In the genomic region with DNA sequence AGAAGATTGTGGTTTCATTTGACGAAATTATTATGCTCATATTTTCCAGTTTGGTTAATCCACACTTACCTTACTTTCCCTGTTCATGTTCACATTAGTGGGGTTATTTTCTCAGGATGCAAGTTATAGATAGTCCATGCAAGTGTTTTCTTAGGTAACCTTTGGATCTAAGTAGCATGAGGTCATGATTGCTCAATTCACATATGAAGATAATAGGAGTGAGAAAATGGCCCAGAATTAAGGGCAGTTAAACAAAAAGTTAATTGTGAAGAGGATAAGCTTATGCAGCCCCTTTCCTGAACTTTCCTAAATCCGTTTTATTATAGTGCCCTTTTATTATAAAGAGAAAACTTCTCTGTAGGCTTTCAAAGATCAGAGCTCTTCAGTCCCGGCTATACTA, we compare ENCODE assay signal across 21 cellular contexts.
DNase-seq lines count a peak whose midpoint lies in the region; ATAC-seq, FAIRE-seq and TF ChIP-seq lines count a peak whose summit lies in the region.
"Had no signal": no experiment of that assay in that cellular context is flagged by ENCODE, and none has a peak within 500 bp of the region (broad histone marks: within the 10 kb centered on the region; RNA-seq: fewer than 3 reads in every experiment).

No MANE protein-coding gene starts in this region.

- POLR2A ChIA-PET in K562 (lab: Yijun Ruan, JAX), result no interaction called here

- H3K9me1 ChIP-seq in K562 (ENCODE audit: control insufficient read depth, insufficient read depth, low read length), result no peaks in the 10 kb centered on the region

- no peaks in the 10 kb centered on the region for H3K9me2 ChIP-seq in Karpas-422 (replicated peaks; ENCODE audit: insufficient read depth, low read length)

- TF ChIP-seq EP300 in K562 (IDR thresholded peaks at IDR 0.05; ENCODE audit: low read length), result no peak

- TF ChIP-seq POLR2A in K562 (conservative IDR thresholded peaks at IDR 0.05), result no peak

- in situ Hi-C loops in K562 (cut with MboI), result no loop called here

- peak overlapping the region; percentile 4 for H3K4me2 ChIP-seq in Karpas-422 (ENCODE audit: low read depth, low read length, poor library complexity, severe bottlenecking)
- H3K4me2 ChIP-seq in K562 (ENCODE audit: insufficient read depth, low read length), result no peak overlapping the region
- H3K4me2 ChIP-seq: GM23338 had no signal

- H3K4me1 ChIP-seq in left ventricle myocardium inferior, result no peaks in the 10 kb centered on the region
- H3K4me1 ChIP-seq in right atrium auricular region, result no peaks in the 10 kb centered on the region
- peaks cover 47% of the 10 kb centered on the region for H3K4me1 ChIP-seq in Karpas-422 (ENCODE audit: low read length)
- peaks cover 3 to 13% of the 10 kb centered on the region in 2 experiments; a peak in 2 of 5 replicates for H3K4me1 ChIP-seq in K562 (replicated peaks in 1 of 2; ENCODE audit: control insufficient read depth in 2 of 2, insufficient read depth in 2 of 2, low read length in 2 of 2)

- WGBS in K562 (ENCODE audit: insufficient coverage, low coverage, missing lambda C conversion rate), result 31% methylated on average over 3 of the region's 3 CpGs

- intact Hi-C loops in left ventricle myocardium inferior (cut with micrococcal nuclease), result no loop called here
- intact Hi-C loops in K562 (cut with micrococcal nuclease), result no loop called here

- FAIRE-seq in K562 (lab: Jason Lieb, UNC), result no peak
- FAIRE-seq: A204.1, D721Med, G401.6, GM12891, HepG2, HTR-8/SVneo had no signal

- TF ChIP-seq RAD21 in K562 (CRISPR knock-in tag; conservative IDR thresholded peaks at IDR 0.05 in 1 of 2, IDR thresholded peaks at IDR 0.05 in 1 of 2), result no peak

- ATAC-seq in K562 (no peak), HG03097 (IDR thresholded peaks at IDR 0.05; ENCODE audit: low FRiP score, unreplicated experiment) (no peak), HG03139 (IDR thresholded peaks at IDR 0.05; ENCODE audit: unreplicated experiment) (no peak)
- ATAC-seq: GM23338, HepG2 had no signal

- H3K9ac ChIP-seq in Karpas-422 (ENCODE audit: low read length), result no peak overlapping the region
- H3K9ac ChIP-seq in K562 (ENCODE audit: insufficient read depth in 1 of 2, low read depth in 2 of 2, low read length in 2 of 2), result no peak overlapping the region

- CTCF ChIA-PET in K562 (lab: Yijun Ruan, JAX; ENCODE audit: low intra/inter-chr PET ratio), result no interaction called here

- H3K36me3 ChIP-seq in left ventricle myocardium inferior (no peaks in the 10 kb centered on the region), right atrium auricular region (no peaks in the 10 kb centered on the region), Karpas-422 (ENCODE audit: insufficient read depth, low read length) (no peaks in the 10 kb centered on the region), K562 (ENCODE audit: control insufficient read depth, insufficient read depth, low read length) (no peaks in the 10 kb centered on the region)
- H3K36me3 ChIP-seq: BE2C had no signal

- no peaks in the 10 kb centered on the region for H3K9me3 ChIP-seq in left ventricle myocardium inferior (replicated peaks)
- H3K9me3 ChIP-seq in right atrium auricular region, result no peaks in the 10 kb centered on the region
- H3K9me3 ChIP-seq in Karpas-422 (ENCODE audit: low read length), result no peaks in the 10 kb centered on the region
- H3K9me3 ChIP-seq in K562 (replicated peaks; ENCODE audit: control insufficient read depth, insufficient read depth, low read depth, low read length), result no peaks in the 10 kb centered on the region
- H3K9me3 ChIP-seq: BE2C had no signal

- H3K27me3 ChIP-seq in left ventricle myocardium inferior (ENCODE audit: low read depth), result no peaks in the 10 kb centered on the region
- no peaks in the 10 kb centered on the region for H3K27me3 ChIP-seq in right atrium auricular region
- no peaks in the 10 kb centered on the region for H3K27me3 ChIP-seq in Karpas-422 (ENCODE audit: low read length)
- no peaks in the 10 kb centered on the region for H3K27me3 ChIP-seq in K562 (ENCODE audit: control insufficient read depth in 2 of 2, insufficient read depth in 2 of 2, low read length in 2 of 2)
- H3K27me3 ChIP-seq: BE2C had no signal

- no peak overlapping the region for H3K4me3 ChIP-seq in left ventricle myocardium inferior
- no peak overlapping the region for H3K4me3 ChIP-seq in right atrium auricular region
- no peak overlapping the region for H3K4me3 ChIP-seq in Karpas-422 (ENCODE audit: low read length)
- H3K4me3 ChIP-seq in K562, result no peak overlapping the region
- H3K4me3 ChIP-seq: GM23338 had no signal

- BruUV-seq in K562 (replicated peaks; lab: Mats Ljungman, UMichigan), result no TSS peak

- H2AFZ ChIP-seq in Karpas-422 (ENCODE audit: low read length) (no peak overlapping the region), K562 (ENCODE audit: low read depth, low read length) (no peak overlapping the region)
- H2AFZ ChIP-seq: GM23338 had no signal

- no peaks in the 10 kb centered on the region for H4K20me1 ChIP-seq in Karpas-422 (ENCODE audit: insufficient read depth, low read depth, low read length)
- no peaks in the 10 kb centered on the region for H4K20me1 ChIP-seq in K562 (replicated peaks; ENCODE audit: control insufficient read depth, insufficient read depth, low read length)

- no peaks in the 10 kb centered on the region for H3K79me2 ChIP-seq in Karpas-422 (ENCODE audit: low read length)
- no peaks in the 10 kb centered on the region; the same call in 2 of the 3 replicates for H3K79me2 ChIP-seq in K562 (ENCODE audit: control insufficient read depth, insufficient read depth, low read length)

- no peak for TF ChIP-seq CTCF in left ventricle myocardium inferior (IDR thresholded peaks at IDR 0.05; ENCODE audit: borderline replicate concordance)
- TF ChIP-seq CTCF in right atrium auricular region (IDR thresholded peaks at IDR 0.05), result no peak
- no peak for TF ChIP-seq CTCF in K562 (IDR thresholded peaks at IDR 0.05 in 2 of 3, conservative IDR thresholded peaks at IDR 0.05 in 1 of 3; ENCODE audit: insufficient read depth in 2 of 3, low read depth in 1 of 3, low read length in 3 of 3)

- H3K27ac ChIP-seq in left ventricle myocardium inferior (replicated peaks) (peak overlapping the region; percentile 23), right atrium auricular region (no peak overlapping the region), Karpas-422 (ENCODE audit: low read length) (no peak overlapping the region), K562 (ENCODE audit: extremely low read depth, low read depth, low read length) (no peak overlapping the region)
- H3K27ac ChIP-seq: C4-2B had no signal

- no peak for DNase-seq in left ventricle myocardium inferior
- no peak for DNase-seq in right atrium auricular region (ENCODE audit: low spot score)
- DNase-seq in Karpas-422, result no peak
- DNase-seq in K562 (ENCODE audit: extremely low read depth in 1 of 4, low spot score in 3 of 4), result no peak
- no peak for DNase-seq in LoVo (ENCODE audit: low spot score)
- DNase-seq: BE2C; CD4-positive, alpha-beta memory T cell; DMS153; DMS79 treated with DMSO at 0.1 percent for 48 hours; EL; H9 had no signal

TF ChIP-seq in K562, 482 proteins besides CTCF, POLR2A, EP300 and RAD21:
- TF ChIP-seq, protein P1, sequence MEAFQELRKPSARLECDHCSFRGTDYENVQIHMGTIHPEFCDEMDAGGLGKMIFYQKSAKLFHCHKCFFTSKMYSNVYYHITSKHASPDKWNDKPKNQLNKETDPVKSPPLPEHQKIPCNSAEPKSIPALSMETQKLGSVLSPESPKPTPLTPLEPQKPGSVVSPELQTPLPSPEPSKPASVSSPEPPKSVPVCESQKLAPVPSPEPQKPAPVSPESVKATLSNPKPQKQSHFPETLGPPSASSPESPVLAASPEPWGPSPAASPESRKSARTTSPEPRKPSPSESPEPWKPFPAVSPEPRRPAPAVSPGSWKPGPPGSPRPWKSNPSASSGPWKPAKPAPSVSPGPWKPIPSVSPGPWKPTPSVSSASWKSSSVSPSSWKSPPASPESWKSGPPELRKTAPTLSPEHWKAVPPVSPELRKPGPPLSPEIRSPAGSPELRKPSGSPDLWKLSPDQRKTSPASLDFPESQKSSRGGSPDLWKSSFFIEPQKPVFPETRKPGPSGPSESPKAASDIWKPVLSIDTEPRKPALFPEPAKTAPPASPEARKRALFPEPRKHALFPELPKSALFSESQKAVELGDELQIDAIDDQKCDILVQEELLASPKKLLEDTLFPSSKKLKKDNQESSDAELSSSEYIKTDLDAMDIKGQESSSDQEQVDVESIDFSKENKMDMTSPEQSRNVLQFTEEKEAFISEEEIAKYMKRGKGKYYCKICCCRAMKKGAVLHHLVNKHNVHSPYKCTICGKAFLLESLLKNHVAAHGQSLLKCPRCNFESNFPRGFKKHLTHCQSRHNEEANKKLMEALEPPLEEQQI (IDR thresholded peaks at IDR 0.05), result no peak
- 0 out of 2 replicates have a peak, but pooled peaks have one; percentile 29 for TF ChIP-seq CEBPB (tag; IDR thresholded peaks at IDR 0.05)
